14 cellular contexts compared by ENCODE assay signal in the genomic region with DNA sequence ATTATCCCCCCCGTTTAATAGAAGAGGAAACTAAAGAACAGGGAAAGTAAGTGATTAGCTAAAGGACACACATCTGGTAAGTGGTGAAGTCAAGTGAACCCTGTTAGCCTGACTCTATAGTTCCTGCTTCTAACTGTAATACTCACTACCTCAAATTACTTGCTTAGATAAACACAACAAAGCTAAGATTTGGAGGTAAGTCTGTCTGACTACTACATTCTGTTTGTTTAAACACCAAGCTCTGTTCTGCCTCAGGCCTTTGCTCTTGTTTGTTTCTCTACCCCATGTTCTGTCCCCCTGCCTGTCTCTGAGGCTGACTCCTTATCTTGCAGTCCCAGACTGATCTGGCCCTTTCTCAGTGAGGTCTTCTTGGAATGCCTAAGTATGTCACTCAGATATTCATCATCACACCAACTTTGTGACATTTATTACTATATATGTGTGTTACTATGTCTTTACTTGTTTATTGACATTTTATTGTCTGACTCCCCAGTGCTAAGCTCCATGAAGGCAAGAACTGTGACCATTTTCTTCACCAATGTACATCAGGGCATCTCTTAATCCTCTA.
"Had no signal": no experiment of that assay in that cellular context is flagged by ENCODE, and none has a peak within 500 bp of the region (broad histone marks: within the 10 kb centered on the region; RNA-seq: fewer than 3 reads in every experiment).

No MANE protein-coding gene starts in this region.

- ATAC-seq: left colon; lower lobe of right lung; stimulated activated effector memory CD8-positive, alpha-beta T cell treated with anti-CD3 and anti-CD28 coated beads, Interleukin-12 subunit alpha, Interleukin-12 subunit beta, amount 100 ng/mL, for 72 hours had no signal

- DNase-seq: activated CD4-positive, alpha-beta memory T cell treated with anti-CD3 and anti-CD28 coated beads for 36 hours; activated effector memory CD4-positive, alpha-beta T cell treated with Interleukin-2 at 50 U/mL for 16 hours; activated T-cell treated with anti-CD3 and anti-CD28 coated beads, Interleukin-2, amount 50 U/mL, for 24 hours; adrenal gland; left colon; lower lobe of right lung; naive B cell; ovary; thyroid gland; WERI-Rb-1 had no signal

- H3K36me3 ChIP-seq: adrenal gland, lower lobe of right lung, neural progenitor cell, ovary, thyroid gland, WERI-Rb-1 had no signal

- H3K4me1 Mint-ChIP-seq: activated naive CD4-positive, alpha-beta T cell treated with anti-CD3 and anti-CD28 coated beads, Interleukin-2, amount 50 U/mL, for 24 hours; neural progenitor cell; stimulated activated effector memory CD8-positive, alpha-beta T cell treated with anti-CD3 and anti-CD28 coated beads, Interleukin-12 subunit alpha, Interleukin-12 subunit beta, amount 100 ng/mL, for 72 hours had no signal

- H3K27me3 ChIP-seq: adrenal gland, neural progenitor cell, ovary, thyroid gland had no signal

- H3K27ac Mint-ChIP-seq: activated CD4-positive, alpha-beta memory T cell treated with anti-CD3 and anti-CD28 coated beads for 36 hours; activated naive CD4-positive, alpha-beta T cell treated with anti-CD3 and anti-CD28 coated beads, Interleukin-2, amount 50 U/mL, for 24 hours; activated T-cell treated with anti-CD3 and anti-CD28 coated beads, Interleukin-2, amount 50 U/mL, for 24 hours; naive B cell; neural progenitor cell; stimulated activated effector memory CD8-positive, alpha-beta T cell treated with anti-CD3 and anti-CD28 coated beads, Interleukin-12 subunit alpha, Interleukin-12 subunit beta, amount 100 ng/mL, for 72 hours; T-helper 2 cell treated with Interferon-gamma antibody and Interleukin-4, amounts not matched to agents 5 μg/mL and 100 μg/mL, for 36 hours had no signal

- H3K4me3 ChIP-seq: adrenal gland, lower lobe of right lung, neural progenitor cell, ovary, thyroid gland had no signal

- H3K4me3 Mint-ChIP-seq: activated CD4-positive, alpha-beta memory T cell treated with anti-CD3 and anti-CD28 coated beads for 36 hours; activated naive CD4-positive, alpha-beta T cell treated with anti-CD3 and anti-CD28 coated beads, Interleukin-2, amount 50 U/mL, for 24 hours; activated T-cell treated with anti-CD3 and anti-CD28 coated beads, Interleukin-2, amount 50 U/mL, for 24 hours; naive B cell; neural progenitor cell; stimulated activated effector memory CD8-positive, alpha-beta T cell treated with anti-CD3 and anti-CD28 coated beads, Interleukin-12 subunit alpha, Interleukin-12 subunit beta, amount 100 ng/mL, for 72 hours; T-helper 2 cell treated with Interferon-gamma antibody and Interleukin-4, amounts not matched to agents 5 μg/mL and 100 μg/mL, for 36 hours had no signal

- H3K27me3 Mint-ChIP-seq: naive B cell had no signal

- H3K9me3 ChIP-seq: adrenal gland, lower lobe of right lung, ovary, thyroid gland had no signal

- H3K4me1 ChIP-seq: adrenal gland, lower lobe of right lung, neural progenitor cell, thyroid gland had no signal

- H3K9me3 Mint-ChIP-seq: activated CD4-positive, alpha-beta memory T cell treated with anti-CD3 and anti-CD28 coated beads for 36 hours; activated naive CD4-positive, alpha-beta T cell treated with anti-CD3 and anti-CD28 coated beads, Interleukin-2, amount 50 U/mL, for 24 hours; activated T-cell treated with anti-CD3 and anti-CD28 coated beads, Interleukin-2, amount 50 U/mL, for 24 hours; naive B cell; neural progenitor cell; stimulated activated effector memory CD8-positive, alpha-beta T cell treated with anti-CD3 and anti-CD28 coated beads, Interleukin-12 subunit alpha, Interleukin-12 subunit beta, amount 100 ng/mL, for 72 hours; T-helper 2 cell treated with Interferon-gamma antibody and Interleukin-4, amounts not matched to agents 5 μg/mL and 100 μg/mL, for 36 hours had no signal

- H3K4me2 ChIP-seq: neural progenitor cell had no signal

- H2AFZ ChIP-seq: neural progenitor cell had no signal

- H3K27ac ChIP-seq: adrenal gland, lower lobe of right lung, neural progenitor cell, ovary, thyroid gland, WERI-Rb-1 had no signal
